In genomic region chr17:17391575-17392370, GRCh38 we compare ENCODE assay signal across 10 cellular contexts.
DNase-seq lines count a peak whose midpoint lies in the region; ATAC-seq and TF ChIP-seq lines count a peak whose summit lies in the region.
"Had no signal": no experiment of that assay in that cellular context is flagged by ENCODE, and none has a peak within 500 bp of the region (broad histone marks: within the 10 kb centered on the region; RNA-seq: fewer than 3 reads in every experiment).

No MANE protein-coding gene starts in this region.

- no peaks in the 10 kb centered on the region for H4K20me1 ChIP-seq in MM.1S (ENCODE audit: insufficient read depth, low read length)

- no peak overlapping the region for H2BK120ac ChIP-seq in neuronal stem cell (ENCODE audit: low read depth, low read length)

- H2AFZ ChIP-seq in MM.1S (ENCODE audit: low read length) (no peak overlapping the region), neuronal stem cell (ENCODE audit: low read length) (peak overlapping the region; percentile 24)

- no peaks in the 10 kb centered on the region for H3K9me2 ChIP-seq in MM.1S (replicated peaks; ENCODE audit: insufficient read depth, low read length)
- H3K9me2 ChIP-seq: SK-N-SH had no signal

- ATAC-seq in HG03045 (IDR thresholded peaks at IDR 0.05; ENCODE audit: unreplicated experiment): no peak

- no CpG with 5 or more reads among the region's 24 CpGs for WGBS in neuronal stem cell (ENCODE audit: extremely low coverage in 2 of 2, insufficient read length in 2 of 2, insufficient replicate concordance in 1 of 2), 2 donors

- H2AK5ac ChIP-seq in neuronal stem cell (ENCODE audit: low read depth, low read length): no peak overlapping the region

- 0 out of 2 replicates have a peak, but pooled peaks cover 6% of the 10 kb centered on the region for H3K4me1 ChIP-seq in MM.1S (ENCODE audit: low read length)
- peaks cover 0 to 5% of the 10 kb centered on the region in 2 donors for H3K4me1 ChIP-seq in neuronal stem cell (ENCODE audit: control insufficient read depth in 2 of 2, insufficient read depth in 1 of 2, low read depth in 1 of 2, low read length in 2 of 2)

- peaks cover 3% of the 10 kb centered on the region for H3K79me1 ChIP-seq in neuronal stem cell (ENCODE audit: low read depth, low read length)

- no peak overlapping the region for H3K4me2 ChIP-seq in MM.1S (ENCODE audit: low read depth, low read length)
- H3K4me2 ChIP-seq in neuronal stem cell (ENCODE audit: insufficient read depth, low read length, poor library complexity, severe bottlenecking): no peak overlapping the region
- H3K4me2 ChIP-seq: SK-N-SH had no signal

- H2BK5ac ChIP-seq in neuronal stem cell (ENCODE audit: low read length): no peak overlapping the region

- no peak overlapping the region for H3K18ac ChIP-seq in neuronal stem cell (ENCODE audit: low read length)

- H3K36me3 ChIP-seq in MM.1S (replicated peaks; ENCODE audit: insufficient read depth, low read length): no peaks in the 10 kb centered on the region
- H3K36me3 ChIP-seq in neuronal stem cell (replicated peaks in 1 of 2; ENCODE audit: control insufficient read depth in 2 of 2, insufficient read depth in 2 of 2, low read length in 2 of 2): no peaks in the 10 kb centered on the region

- H3K9ac ChIP-seq in MM.1S (ENCODE audit: low read length) (no peak overlapping the region), neuronal stem cell (ENCODE audit: low read depth, low read length, poor library complexity) (no peak overlapping the region)
- H3K9ac ChIP-seq: SK-N-SH had no signal

- H2BK15ac ChIP-seq in neuronal stem cell (ENCODE audit: low read length): no peak overlapping the region

- H3K4me3 ChIP-seq in MM.1S (ENCODE audit: low read length) (no peak overlapping the region), neuronal stem cell (ENCODE audit: low read length in 2 of 2) (no peak overlapping the region)

- H3K27me3 ChIP-seq in MM.1S (replicated peaks; ENCODE audit: insufficient read depth, low read length) (no peaks in the 10 kb centered on the region; the same call in 1 of the 2 replicates), neuronal stem cell (ENCODE audit: control insufficient read depth in 3 of 3, insufficient read depth in 3 of 3, low read depth in 1 of 3, low read length in 3 of 3) (no peaks in the 10 kb centered on the region)

- H3F3A ChIP-seq in MM.1S (ENCODE audit: insufficient read depth, low read length): no peaks in the 10 kb centered on the region

- H3K9me3 ChIP-seq in MM.1S (replicated peaks; ENCODE audit: insufficient read depth, low read length) (no peaks in the 10 kb centered on the region), neuronal stem cell (replicated peaks in 1 of 2; ENCODE audit: control insufficient read depth in 2 of 2, insufficient read depth in 1 of 2, low read depth in 1 of 2, low read length in 2 of 2) (peaks cover 0 to 7% of the 10 kb centered on the region in 2 donors)
- H3K9me3 ChIP-seq: SK-N-SH had no signal

- peak; percentile 42 for DNase-seq in A172 (ENCODE audit: low spot score)
- peak; percentile 24 for DNase-seq in MM.1S
- DNase-seq in activated T-cell treated with anti-CD3 and anti-CD28 coated beads for 4 hours: peak; percentile 55
- DNase-seq in neuronal stem cell (ENCODE audit: low spot score): no peak
- no peak for DNase-seq in GM13976 (ENCODE audit: low spot score)
- no peak for DNase-seq in AG20443 (ENCODE audit: low spot score)
- DNase-seq in NCI-H510A treated with DMSO at 0.1 percent for 48 hours (lab: John Stamatoyannopoulos, UW): no peak
- DNase-seq: SK-N-SH had no signal

- H4K91ac ChIP-seq in neuronal stem cell (ENCODE audit: low read depth, low read length, poor library complexity): no peak overlapping the region

- no peak overlapping the region for H2BK12ac ChIP-seq in neuronal stem cell (ENCODE audit: low read length)

- H3K4ac ChIP-seq in neuronal stem cell (ENCODE audit: low read length): no peak overlapping the region

- H3K14ac ChIP-seq in neuronal stem cell (ENCODE audit: low read length): no peak overlapping the region

- TF ChIP-seq CTCF in MM.1S (IDR thresholded peaks at IDR 0.05; ENCODE audit: low read length) (no peak), GM13976 (IDR thresholded peaks at IDR 0.05; ENCODE audit: borderline replicate concordance, control extremely low read depth, extremely low read depth, insufficient read depth, missing control alignments) (no peak)

- no peak overlapping the region for H3K27ac ChIP-seq in MM.1S (ENCODE audit: low read length)
- H3K27ac ChIP-seq in neuronal stem cell (replicated peaks; ENCODE audit: low read length): no peak overlapping the region
- H3K27ac ChIP-seq: epithelial cell of prostate had no signal

- H3K79me2 ChIP-seq in MM.1S (ENCODE audit: low read length): no peaks in the 10 kb centered on the region

- H3K23ac ChIP-seq in neuronal stem cell (ENCODE audit: low read depth, low read length, poor library complexity): no peak overlapping the region

- no peak overlapping the region for H4K8ac ChIP-seq in neuronal stem cell (ENCODE audit: low read depth, low read length)

- in situ Hi-C loops in GM13976 (cut with MboI; ENCODE audit: low sequenced_read_pairs, unreplicated experiment): no loop called here

Comparison
In these comparisons a context has a peak if more than half of its experiments do, and no peak if none do; other contexts are left out.
1. DNase-seq: peak in A172 (single experiment), MM.1S (single experiment) and activated T-cell treated with anti-CD3 and anti-CD28 coated beads for 4 hours (single experiment); none in neuronal stem cell (single experiment), GM13976 (single experiment), AG20443 (single experiment) and NCI-H510A treated with DMSO at 0.1 percent for 48 hours (single experiment).